ENCODE assay signal across 11 cellular contexts in the genomic region with DNA sequence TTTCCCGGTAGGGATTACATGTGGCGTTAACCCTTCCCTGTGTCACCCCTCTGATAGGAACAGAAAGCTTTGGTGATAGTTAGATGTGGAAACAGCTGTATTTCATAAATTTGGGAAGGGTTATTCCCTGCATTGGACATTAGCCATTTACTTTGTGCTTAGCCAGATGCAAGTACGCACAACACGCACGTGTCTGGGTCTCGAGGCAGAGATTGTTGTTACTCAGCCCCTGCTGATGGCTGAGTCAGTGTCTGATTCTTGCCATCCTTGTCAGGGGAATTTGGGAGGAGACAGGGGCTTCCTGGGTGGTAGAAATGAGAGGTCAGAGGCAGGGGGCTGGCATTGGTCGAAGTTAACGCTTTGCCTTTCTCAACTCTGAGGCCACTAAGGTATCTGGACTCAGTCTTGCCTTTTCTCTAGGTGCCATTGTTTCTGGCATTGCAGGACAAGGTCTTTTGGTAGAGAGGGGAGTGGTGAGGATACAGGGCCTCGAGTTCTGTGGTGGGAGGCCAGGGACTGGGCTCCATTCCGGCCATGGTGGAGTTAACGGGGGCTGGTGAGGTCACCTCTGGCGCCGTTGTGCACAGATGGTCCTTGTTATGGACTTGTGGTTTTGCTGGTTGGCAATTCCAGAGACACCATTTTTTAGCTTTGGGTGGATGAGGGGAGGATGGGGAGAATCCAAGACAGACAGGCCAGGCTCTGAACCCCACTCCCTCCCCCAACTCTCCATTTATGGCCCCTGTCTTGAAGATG. TPM values are rescaled to one million over a fixed set of nuclear protein-coding genes. Genes with fewer than 3 reads are reported as not detected.
DNase-seq lines count a peak whose midpoint lies in the region; ATAC-seq and TF ChIP-seq lines count a peak whose summit lies in the region.
"Had no signal": no experiment of that assay in that cellular context is flagged by ENCODE, and none has a peak within 500 bp of the region (broad histone marks: within the 10 kb centered on the region; RNA-seq: fewer than 3 reads in every experiment).

No MANE protein-coding gene starts in this region.

- no peaks in the 10 kb centered on the region for H3K27me3 ChIP-seq in SJSA1 (replicated peaks)
- H3K27me3 ChIP-seq in osteoblast (ENCODE audit: insufficient read depth, low read length) = no peaks in the 10 kb centered on the region

- H4K20me1 ChIP-seq in osteoblast (ENCODE audit: insufficient read depth, low read length) = peaks cover 19% of the 10 kb centered on the region

- H3K79me2 ChIP-seq in osteoblast (ENCODE audit: insufficient read depth, low read length) = peaks cover 89% of the 10 kb centered on the region

- DNase-seq in SJSA1 (ENCODE audit: low read depth in 1 of 2, low spot score in 2 of 2) (peak; percentile 94 to 96), fibroblast of villous mesenchyme (ENCODE audit: low read depth) (peak; percentile 94), osteoblast (ENCODE audit: insufficient read length, low spot score, missing footprints) (peak; percentile 96), NAMALWA (ENCODE audit: low spot score) (no peak), NCI-H146 treated with DMSO at 0.1 percent for 48 hours (lab: John Stamatoyannopoulos, UW; ENCODE audit: unreplicated experiment) (no peak)
- DNase-seq: cortex of kidney; naive thymus-derived CD4-positive, alpha-beta T cell; NCI-H345 had no signal

- peaks cover 41% of the 10 kb centered on the region for H3K4me1 ChIP-seq in SJSA1 (replicated peaks)
- H3K4me1 ChIP-seq in osteoblast (ENCODE audit: insufficient read depth, low read length) = peaks cover 68% of the 10 kb centered on the region

- H3K27ac ChIP-seq in SJSA1 = peak overlapping the region; percentile 88
- peak overlapping the region; percentile 97 for H3K27ac ChIP-seq in osteoblast (ENCODE audit: low read depth, low read length)

- peak overlapping the region; percentile 25 for H3K4me2 ChIP-seq in osteoblast (ENCODE audit: insufficient read depth, low read length)
- H3K4me2 ChIP-seq: GM23338 had no signal

- H3K36me3 ChIP-seq in SJSA1 (peaks cover 93% of the 10 kb centered on the region), osteoblast (ENCODE audit: insufficient read depth, low read length) (peaks cover 97% of the 10 kb centered on the region)

- H3K4me3 ChIP-seq in SJSA1 (no peak overlapping the region), fibroblast of villous mesenchyme (ENCODE audit: low read depth, low read length) (no peak overlapping the region), osteoblast (ENCODE audit: insufficient read depth, low read length) (peak overlapping the region; percentile 11)
- H3K4me3 ChIP-seq: GM23338 had no signal

- TF ChIP-seq CTCF in fibroblast of villous mesenchyme (IDR thresholded peaks at IDR 0.05; ENCODE audit: insufficient read depth, low read depth, low read length) (no peak), osteoblast (IDR thresholded peaks at IDR 0.05; ENCODE audit: extremely low read depth, low read depth, low read length) (no peak)

- no peak overlapping the region for H2AFZ ChIP-seq in osteoblast (ENCODE audit: low read length)
- H2AFZ ChIP-seq: GM23338 had no signal

- ATAC-seq in GM21360 (IDR thresholded peaks at IDR 0.05; ENCODE audit: unreplicated experiment) = no peak
- ATAC-seq in GM18858 (IDR thresholded peaks at IDR 0.05; ENCODE audit: unreplicated experiment) = no peak
- ATAC-seq: GM23338; naive thymus-derived CD4-positive, alpha-beta T cell had no signal

- no peaks in the 10 kb centered on the region for H3K9me3 ChIP-seq in SJSA1 (replicated peaks)
- H3K9me3 ChIP-seq in osteoblast (ENCODE audit: low read depth, low read length) = no peaks in the 10 kb centered on the region

RNA-seq across cellular contexts. Expression of gene MMP2, which starts 8.2 kb away (rescaled TPM):
- total RNA-seq in SJSA1 (2014; rRNA removed; shearing (Covaris generic)) = 231 and 305 TPM in 2 replicates
- total RNA-seq in fibroblast of villous mesenchyme (448 and 634 TPM in 2 replicates), osteoblast (2,094 and 2,259 TPM in 2 replicates)

RNA-seq across cellular contexts. Expression of gene LPCAT2, which starts 21.6 kb away (rescaled TPM):
- total RNA-seq in SJSA1 (2014; rRNA removed; shearing (Covaris generic)) = 0.47 TPM in 1 of 2 replicates, not detected in the other
- 47.7 and 54.8 TPM in 2 replicates for total RNA-seq in fibroblast of villous mesenchyme
- 19.4 and 23.5 TPM in 2 replicates for total RNA-seq in osteoblast

Comparison
In these comparisons a context has a peak if more than half of its experiments do, and no peak if none do; other contexts are left out.
1. DNase-seq: peak in SJSA1 (2 of 2), fibroblast of villous mesenchyme (single experiment) and osteoblast (single experiment); none in NAMALWA (single experiment) and NCI-H146 treated with DMSO at 0.1 percent for 48 hours (single experiment).
2. RNA of gene LPCAT2, which starts 21.6 kb away (total RNA-seq): 47.7 to 54.8 TPM in fibroblast of villous mesenchyme and 19.4 to 23.5 TPM in osteoblast; 0.47 TPM in SJSA1; every median in the first group is over 10 times any median in the second.